ENCODE assay signal across 7 cellular contexts in the genomic region with DNA sequence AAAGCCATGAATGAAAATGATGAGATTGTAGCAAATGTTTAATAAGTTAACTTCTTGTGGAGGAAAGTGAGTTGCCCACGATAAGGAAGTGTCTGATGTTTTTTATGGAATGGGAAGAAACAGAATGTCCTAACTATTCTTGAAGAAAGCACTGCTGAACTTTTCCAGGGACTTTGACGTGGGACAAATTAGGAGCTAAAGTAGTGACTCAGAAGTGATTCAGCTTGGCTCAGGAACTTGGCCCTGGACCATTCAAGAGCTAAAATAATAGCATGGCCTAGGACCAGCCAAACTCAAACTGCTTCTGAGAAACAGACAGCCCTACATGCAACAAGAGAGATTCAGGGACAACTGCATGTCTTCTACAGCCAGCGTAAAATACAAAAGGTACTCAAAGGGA.
DNase-seq lines count a peak whose midpoint lies in the region; ATAC-seq and TF ChIP-seq lines count a peak whose summit lies in the region.
"Not testable (repeated sequence)": the region's sequence is repeated elsewhere in the genome, so short reads cannot be mapped to it uniquely, and the experiment has no call there.

No MANE protein-coding gene starts in this region.

- not testable (repeated sequence) for ATAC-seq in gastroesophageal sphincter

- not testable (repeated sequence) for H3K36me3 ChIP-seq in gastroesophageal sphincter, left ventricle myocardium inferior, prostate gland

- H3K27me3 ChIP-seq in gastroesophageal sphincter; left ventricle myocardium inferior (ENCODE audit: low read depth); prostate gland (replicated peaks; ENCODE audit: insufficient read depth): not testable (repeated sequence)

- intact Hi-C loops in left ventricle myocardium inferior (cut with micrococcal nuclease); prostate gland (cut with DNase I): not testable (repeated sequence)

- H3K27ac ChIP-seq in gastroesophageal sphincter: peak overlapping the region in 2 of 4 donors; percentile 80 to 91
- H3K27ac ChIP-seq in left ventricle myocardium inferior (replicated peaks): peak overlapping the region; percentile 67
- H3K27ac ChIP-seq in prostate gland: peak overlapping the region in 1 of 2 donors; percentile 36

- DNase-seq in EH (ENCODE audit: low read depth) (peak; percentile 78), M059J (ENCODE audit: low read depth) (peak; percentile 3), T1000 (lab: John Stamatoyannopoulos, UW) (peak; percentile 11), left ventricle myocardium inferior (peak; percentile 19), prostate gland (ENCODE audit: low spot score) (peak; percentile 4), stromal cell of bone marrow (ENCODE audit: low read depth) (peak; percentile 29)

- not testable (repeated sequence) for TF ChIP-seq POLR2A in gastroesophageal sphincter (IDR thresholded peaks at IDR 0.05); prostate gland (IDR thresholded peaks at IDR 0.05)

- 6% methylated on average over 2 of the region's 3 CpGs; no CpG with 5 or more reads in 1 of the 2 donors for WGBS in gastroesophageal sphincter (ENCODE audit: low coverage in 1 of 2), 2 donors
- 42% methylated on average over 3 of the region's 3 CpGs for WGBS in prostate gland

- not testable (repeated sequence) for H3K9me3 ChIP-seq in gastroesophageal sphincter; left ventricle myocardium inferior (replicated peaks); prostate gland

- TF ChIP-seq CTCF in gastroesophageal sphincter (IDR thresholded peaks at IDR 0.05); left ventricle myocardium inferior (IDR thresholded peaks at IDR 0.05; ENCODE audit: borderline replicate concordance); prostate gland (IDR thresholded peaks at IDR 0.05): not testable (repeated sequence)

- H3K4me3 ChIP-seq in gastroesophageal sphincter, left ventricle myocardium inferior, prostate gland: not testable (repeated sequence)

- peaks cover 0 to 34% (median 0%) of the 10 kb centered on the region in 3 donors for H3K4me1 ChIP-seq in gastroesophageal sphincter
- H3K4me1 ChIP-seq in left ventricle myocardium inferior; prostate gland (replicated peaks): not testable (repeated sequence)

- TF ChIP-seq EP300 in gastroesophageal sphincter (IDR thresholded peaks at IDR 0.05): peak; percentile 48

Comparison
In these comparisons a context has a peak if more than half of its experiments do, and no peak if none do; other contexts are left out.
1. DNase-seq: peak in every context shown above with its lines; median percentile 78 in EH; 29 in stromal cell of bone marrow; 19 in left ventricle myocardium inferior; 11 in T1000; 4 in prostate gland; 3 in M059J.